ENCODE assay signal across 7 cellular contexts in the genomic region with DNA sequence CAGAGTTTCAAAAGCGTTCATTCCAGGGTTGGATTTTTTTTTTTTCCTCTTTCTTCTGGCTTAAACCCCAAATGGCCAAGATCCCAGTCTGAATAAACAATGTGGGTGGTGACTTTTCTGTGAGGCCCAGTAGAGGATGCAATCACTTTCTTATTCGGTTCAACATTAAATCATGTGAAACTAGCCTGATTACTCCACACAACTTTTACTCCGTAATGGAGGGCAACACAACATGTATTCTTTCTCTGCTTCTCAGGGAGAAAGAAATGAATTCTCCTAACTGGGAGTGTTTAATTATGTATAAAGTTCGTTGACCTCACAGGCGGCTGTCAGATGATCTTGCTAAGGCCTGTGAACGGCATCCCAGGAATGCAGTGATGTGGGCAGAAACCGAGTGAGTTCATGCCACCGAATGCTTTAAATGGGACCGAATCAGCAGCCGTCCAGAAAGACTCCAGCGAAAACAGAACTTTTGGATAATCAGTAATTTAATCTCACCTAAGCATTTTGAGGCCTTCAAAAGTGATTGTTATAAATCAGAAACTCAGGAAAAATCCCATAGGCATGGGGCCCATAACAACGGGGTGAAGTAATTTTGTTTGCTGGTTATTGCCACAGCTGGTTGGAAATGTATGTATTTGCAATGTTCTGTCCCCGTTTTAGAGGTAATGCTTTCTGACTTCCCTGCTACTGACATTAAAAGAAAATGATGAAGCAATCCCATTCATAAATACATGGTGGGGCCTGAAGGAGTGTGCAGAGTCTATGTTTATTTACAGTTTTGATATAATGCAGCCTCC.
DNase-seq lines count a peak whose midpoint lies in the region; ATAC-seq, FAIRE-seq and TF ChIP-seq lines count a peak whose summit lies in the region.

No MANE protein-coding gene starts in this region.

- H3K9ac ChIP-seq in kidney (ENCODE audit: low read length in 2 of 2) (peak overlapping the region; percentile 20 to 36), stomach smooth muscle (ENCODE audit: low read length in 2 of 2) (peak overlapping the region; percentile 13 to 37)

- no peaks in the 10 kb centered on the region for H3K27me3 ChIP-seq in bronchial epithelial cell (ENCODE audit: control insufficient read depth, insufficient read depth, low read length)
- H3K27me3 ChIP-seq in stomach smooth muscle (ENCODE audit: control insufficient read depth in 1 of 2, insufficient read depth in 2 of 2, low read length in 2 of 2) = no peaks in the 10 kb centered on the region
- no peaks in the 10 kb centered on the region for H3K27me3 ChIP-seq in effector memory CD4-positive, alpha-beta T cell (replicated peaks; ENCODE audit: control insufficient read depth, insufficient read depth, low read length, poor library complexity, severe bottlenecking)

- FAIRE-seq in bronchial epithelial cell (lab: Jason Lieb, UNC) (no peak), kidney (lab: Jason Lieb, UNC) (peak; percentile 93)

- peak overlapping the region; percentile 84 to 93 for H3K27ac ChIP-seq in kidney (ENCODE audit: low read depth in 2 of 2, low read length in 2 of 2)
- peak overlapping the region; percentile 88 for H3K27ac ChIP-seq in stomach smooth muscle (ENCODE audit: low read length)
- no peak overlapping the region for H3K27ac ChIP-seq in effector memory CD4-positive, alpha-beta T cell (ENCODE audit: insufficient read depth, low read length, poor library complexity, severe bottlenecking)

- ATAC-seq in HG03432 (IDR thresholded peaks at IDR 0.05; ENCODE audit: unreplicated experiment) = no peak

- H3K36me3 ChIP-seq in bronchial epithelial cell (ENCODE audit: control insufficient read depth, insufficient read depth, low read length) (no peaks in the 10 kb centered on the region), kidney (ENCODE audit: control insufficient read depth in 1 of 2, insufficient read depth in 2 of 2, low read length in 2 of 2) (no peaks in the 10 kb centered on the region), stomach smooth muscle (ENCODE audit: control insufficient read depth in 2 of 2, insufficient read depth in 2 of 2, low read length in 2 of 2) (no peaks in the 10 kb centered on the region)
- H3K36me3 ChIP-seq in effector memory CD4-positive, alpha-beta T cell (ENCODE audit: control insufficient read depth, insufficient read depth, low read length) = peaks cover 19% of the 10 kb centered on the region

- no peak overlapping the region for H3K4me3 ChIP-seq in bronchial epithelial cell (ENCODE audit: low read depth, low read length)
- H3K4me3 ChIP-seq in kidney (ENCODE audit: low read length in 2 of 2) = peak overlapping the region in 1 of 2 donors; percentile 41
- H3K4me3 ChIP-seq in stomach smooth muscle (ENCODE audit: low read length in 2 of 2) = peak overlapping the region; percentile 8 to 58
- H3K4me3 ChIP-seq in effector memory CD4-positive, alpha-beta T cell (ENCODE audit: insufficient read depth, low read depth, low read length, poor library complexity, severe bottlenecking) = no peak overlapping the region

- H3K9me3 ChIP-seq in kidney (ENCODE audit: control insufficient read depth in 1 of 2, low read length in 2 of 2) (no peaks in the 10 kb centered on the region), stomach smooth muscle (ENCODE audit: control insufficient read depth in 2 of 2, low read length in 2 of 2) (no peaks in the 10 kb centered on the region)
- no peaks in the 10 kb centered on the region for H3K9me3 ChIP-seq in effector memory CD4-positive, alpha-beta T cell (ENCODE audit: control insufficient read depth, low read length)

- H3K4me1 ChIP-seq in kidney (ENCODE audit: control insufficient read depth in 1 of 2, insufficient read depth in 1 of 2, low read depth in 1 of 2, low read length in 2 of 2) (peaks cover 22 to 46% of the 10 kb centered on the region in 2 donors), stomach smooth muscle (ENCODE audit: control insufficient read depth, insufficient read depth, low read length) (peaks cover 21% of the 10 kb centered on the region)
- no peaks in the 10 kb centered on the region for H3K4me1 ChIP-seq in effector memory CD4-positive, alpha-beta T cell (ENCODE audit: control insufficient read depth, insufficient read depth, low read length, poor library complexity, severe bottlenecking)

- TF ChIP-seq CTCF in bronchial epithelial cell (IDR thresholded peaks at IDR 0.05; ENCODE audit: insufficient read depth, low read length, severe bottlenecking) = no peak
- no peak for TF ChIP-seq CTCF in kidney (IDR thresholded peaks at IDR 0.05; ENCODE audit: borderline replicate concordance, extremely low read depth, insufficient read depth)

- DNase-seq in HT1080 (ENCODE audit: low read depth) (peak; percentile 86), bronchial epithelial cell (ENCODE audit: low read depth) (peak; percentile 81), kidney (no peak), DMS 273 treated with DMSO at 0.1 percent for 48 hours (lab: John Stamatoyannopoulos, UW) (no peak)
- no peak for DNase-seq in effector memory CD4-positive, alpha-beta T cell

- intact Hi-C loops in kidney (cut with DNase I) = no loop called here

Comparison
In these comparisons a context has a peak if more than half of its experiments do, and no peak if none do; other contexts are left out.
1. DNase-seq: peak in HT1080 (single experiment) and bronchial epithelial cell (single experiment); none in kidney (single experiment), DMS 273 treated with DMSO at 0.1 percent for 48 hours (single experiment) and effector memory CD4-positive, alpha-beta T cell (0 of 3).
2. H3K4me3 ChIP-seq: peak in stomach smooth muscle (2 of 2); none in bronchial epithelial cell (single experiment) and effector memory CD4-positive, alpha-beta T cell (single experiment).